In genomic region chr15:89812847-89813320, GRCh38 we compare ENCODE assay signal across 1 cellular context.
TF ChIP-seq lines count a peak whose summit lies in the region.

No MANE protein-coding gene starts in this region.

TF ChIP-seq in HCT116, 20 proteins besides CTCF, POLR2A, EP300 and RAD21 (continued from another document):
- TF ChIP-seq REST (IDR thresholded peaks at IDR 0.05; ENCODE audit: low read depth) = no peak
- TF ChIP-seq EZH2phosphoT487 (IDR thresholded peaks at IDR 0.05; ENCODE audit: borderline replicate concordance) = no peak
- TF ChIP-seq SRF (IDR thresholded peaks at IDR 0.05; ENCODE audit: low read depth) = no peak
- TF ChIP-seq FOSL1 (IDR thresholded peaks at IDR 0.05; ENCODE audit: low read depth) = no peak
